In genomic region chr1:201914456-201915235, GRCh38 we compare ENCODE assay signal across 17 cellular contexts. TPM values are rescaled to one million over a fixed set of nuclear protein-coding genes. Genes with fewer than 3 reads are reported as not detected.
DNase-seq lines count a peak whose midpoint lies in the region; ATAC-seq and TF ChIP-seq lines count a peak whose summit lies in the region.
"Had no signal": no experiment of that assay in that cellular context is flagged by ENCODE, and none has a peak within 500 bp of the region (broad histone marks: within the 10 kb centered on the region; RNA-seq: fewer than 3 reads in every experiment).

No MANE protein-coding gene starts in this region.

- no peak for ATAC-seq in left lobe of liver
- ATAC-seq in naive thymus-derived CD4-positive, alpha-beta T cell, result no peak
- ATAC-seq: PC-3 had no signal

- H2AK5ac ChIP-seq in neuronal stem cell (ENCODE audit: low read depth, low read length), result no peak overlapping the region

- no peaks in the 10 kb centered on the region for H3K4me1 Mint-ChIP-seq in naive thymus-derived CD4-positive, alpha-beta T cell
- H3K4me1 Mint-ChIP-seq: activated naive CD4-positive, alpha-beta T cell treated with anti-CD3 and anti-CD28 coated beads, Interleukin-2, amount 10 ng/mL, durations not matched to agents 7 days and 5 days had no signal

- H3K4me3 Mint-ChIP-seq in naive thymus-derived CD4-positive, alpha-beta T cell, result no peak overlapping the region
- H3K4me3 Mint-ChIP-seq: activated CD4-positive, alpha-beta memory T cell treated with anti-CD3 and anti-CD28 coated beads for 36 hours; activated naive CD4-positive, alpha-beta T cell treated with anti-CD3 and anti-CD28 coated beads, Interleukin-2, amount 10 ng/mL, durations not matched to agents 7 days and 5 days; brain; CD8-positive, alpha-beta memory T cell; type B pancreatic cell had no signal

- H3K27me3 ChIP-seq in neuronal stem cell (ENCODE audit: control insufficient read depth in 3 of 3, insufficient read depth in 3 of 3, low read depth in 1 of 3, low read length in 3 of 3), result peaks cover 0 to 52% (median 4%) of the 10 kb centered on the region in 3 experiments
- no peaks in the 10 kb centered on the region for H3K27me3 ChIP-seq in testis
- no peaks in the 10 kb centered on the region for H3K27me3 ChIP-seq in naive thymus-derived CD4-positive, alpha-beta T cell (ENCODE audit: control insufficient read depth in 2 of 2, insufficient read depth in 2 of 2, low read length in 2 of 2)

- CTCF ChIA-PET in HEK293 (lab: Yijun Ruan, JAX), result interaction anchor here (0.6 to 4.6 kb wide), 2 partner anchors 19 kb away, joined by 3 to 24 read pairs; no protein-coding TSS in a partner anchor
- CTCF ChIA-PET in naive thymus-derived CD4-positive, alpha-beta T cell (lab: Charles Lee), result no interaction called here

- H3K9ac ChIP-seq in neuronal stem cell (ENCODE audit: low read depth, low read length, poor library complexity), result no peak overlapping the region

- H2BK15ac ChIP-seq in neuronal stem cell (ENCODE audit: low read length), result no peak overlapping the region

- peaks cover 0 to 22% (median 15%) of the 10 kb centered on the region in 5 donors for H3K27me3 Mint-ChIP-seq in naive thymus-derived CD4-positive, alpha-beta T cell

- no peak overlapping the region for H3K4ac ChIP-seq in neuronal stem cell (ENCODE audit: low read length)

- H2BK12ac ChIP-seq in neuronal stem cell (ENCODE audit: low read length), result no peak overlapping the region

- H3K23ac ChIP-seq in neuronal stem cell (ENCODE audit: low read depth, low read length, poor library complexity), result no peak overlapping the region

- no CpG with 5 or more reads among the region's 14 CpGs for WGBS in neuronal stem cell (ENCODE audit: extremely low coverage in 2 of 2, insufficient read length in 2 of 2, insufficient replicate concordance in 1 of 2), 2 donors
- WGBS in testis, 2 donors, result 76 to 82% methylated on average over 14 of the region's 14 CpGs

- intact Hi-C loops in testis (cut with DNase I; ENCODE audit: low total_unique reads), result no loop called here
- intact Hi-C loops in naive thymus-derived CD4-positive, alpha-beta T cell (cut with micrococcal nuclease), result no loop called here

- no peaks in the 10 kb centered on the region for H3K79me1 ChIP-seq in neuronal stem cell (ENCODE audit: low read depth, low read length)

- no peaks in the 10 kb centered on the region for H3K9me3 ChIP-seq in HEK293 (ENCODE audit: control insufficient read depth, insufficient read depth, low read depth, low read length)
- no peaks in the 10 kb centered on the region for H3K9me3 ChIP-seq in neuronal stem cell (replicated peaks in 1 of 2; ENCODE audit: control insufficient read depth in 2 of 2, insufficient read depth in 1 of 2, low read depth in 1 of 2, low read length in 2 of 2)
- H3K9me3 ChIP-seq in testis, result no peaks in the 10 kb centered on the region
- H3K9me3 ChIP-seq in naive thymus-derived CD4-positive, alpha-beta T cell (ENCODE audit: control insufficient read depth in 2 of 3, low read length in 3 of 3), result no peaks in the 10 kb centered on the region

- POLR2A ChIA-PET in HEK293 (lab: Yijun Ruan, JAX), result no interaction called here
- POLR2A ChIA-PET in naive thymus-derived CD4-positive, alpha-beta T cell (lab: Charles Lee), result no interaction called here

- peak overlapping the region; percentile 34 for H4K91ac ChIP-seq in neuronal stem cell (ENCODE audit: low read depth, low read length, poor library complexity)

- H2BK5ac ChIP-seq in neuronal stem cell (ENCODE audit: low read length), result no peak overlapping the region

- no peaks in the 10 kb centered on the region for H3K36me3 Mint-ChIP-seq in naive thymus-derived CD4-positive, alpha-beta T cell
- H3K36me3 Mint-ChIP-seq: activated CD4-positive, alpha-beta memory T cell treated with anti-CD3 and anti-CD28 coated beads for 36 hours; activated naive CD4-positive, alpha-beta T cell treated with anti-CD3 and anti-CD28 coated beads, Interleukin-2, amount 10 ng/mL, durations not matched to agents 7 days and 5 days; brain; CD8-positive, alpha-beta memory T cell; type B pancreatic cell had no signal

- no peak overlapping the region for H2BK120ac ChIP-seq in neuronal stem cell (ENCODE audit: low read depth, low read length)

- no peaks in the 10 kb centered on the region for H3K9me3 Mint-ChIP-seq in naive thymus-derived CD4-positive, alpha-beta T cell
- H3K9me3 Mint-ChIP-seq: activated CD4-positive, alpha-beta memory T cell treated with anti-CD3 and anti-CD28 coated beads for 36 hours; activated naive CD4-positive, alpha-beta T cell treated with anti-CD3 and anti-CD28 coated beads, Interleukin-2, amount 10 ng/mL, durations not matched to agents 7 days and 5 days; CD8-positive, alpha-beta memory T cell; type B pancreatic cell had no signal

- no peak overlapping the region for H3K4me2 ChIP-seq in neuronal stem cell (ENCODE audit: insufficient read depth, low read length, poor library complexity, severe bottlenecking)

- TF ChIP-seq POLR2A in testis (IDR thresholded peaks at IDR 0.05), result no peak

- no peak overlapping the region for H3K27ac ChIP-seq in HEK293 (ENCODE audit: extremely low read depth, low read depth, low read length)
- H3K27ac ChIP-seq in coronary artery, result peak overlapping the region; percentile 88 to 97
- H3K27ac ChIP-seq in neuronal stem cell (replicated peaks; ENCODE audit: low read length), result no peak overlapping the region
- H3K27ac ChIP-seq in testis, result peak overlapping the region; percentile 27 to 45
- H3K27ac ChIP-seq in naive thymus-derived CD4-positive, alpha-beta T cell (ENCODE audit: low read depth, low read length), result no peak overlapping the region

- H3K36me3 ChIP-seq in HEK293 (ENCODE audit: control insufficient read depth in 2 of 2, insufficient read depth in 1 of 2, low read length in 2 of 2) (no peaks in the 10 kb centered on the region), neuronal stem cell (replicated peaks in 1 of 2; ENCODE audit: control insufficient read depth in 2 of 2, insufficient read depth in 2 of 2, low read length in 2 of 2) (no peaks in the 10 kb centered on the region), testis (ENCODE audit: low read depth, missing control alignments) (no peaks in the 10 kb centered on the region)
- H3K36me3 ChIP-seq in naive thymus-derived CD4-positive, alpha-beta T cell (ENCODE audit: control insufficient read depth in 2 of 3, insufficient read depth in 3 of 3, low read length in 3 of 3), result no peaks in the 10 kb centered on the region

- H3K14ac ChIP-seq in neuronal stem cell (ENCODE audit: low read length), result no peak overlapping the region

- TF ChIP-seq CTCF in HEK293 (tag by site-specific recombination; IDR thresholded peaks at IDR 0.05), result no peak
- TF ChIP-seq CTCF in coronary artery (IDR thresholded peaks at IDR 0.05), result no peak
- TF ChIP-seq CTCF in testis (IDR thresholded peaks at IDR 0.05), result no peak

- no peak overlapping the region for H3K18ac ChIP-seq in neuronal stem cell (ENCODE audit: low read length)

- DNase-seq in coronary artery (ENCODE audit: low spot score) (no peak), neuronal stem cell (ENCODE audit: low spot score) (no peak), testis (no peak), left lobe of liver (ENCODE audit: low spot score) (no peak)
- no peak for DNase-seq in NK-92 treated with Interleukin-12 subunit alpha and Interleukin-12 subunit beta, amount 100 ng/mL, for 24 hours (lab: John Stamatoyannopoulos, UW)
- DNase-seq in naive thymus-derived CD4-positive, alpha-beta T cell, result no peak
- DNase-seq: activated CD4-positive, alpha-beta memory T cell treated with anti-CD3 and anti-CD28 coated beads for 36 hours; activated naive CD4-positive, alpha-beta T cell treated with anti-CD3 and anti-CD28 coated beads, Interleukin-2, amount 10 ng/mL, durations not matched to agents 7 days and 5 days; activated T-cell treated with anti-CD3 and anti-CD28 coated beads, Interleukin-2, amount 50 U/mL, for 1 hour; CD8-positive, alpha-beta memory T cell; NCI-H1930; NCI-H510A treated with DMSO at 0.1 percent for 48 hours; PC-3 had no signal

- H2AFZ ChIP-seq in neuronal stem cell (ENCODE audit: low read length), result no peak overlapping the region

- no peak overlapping the region for H3K27ac Mint-ChIP-seq in naive thymus-derived CD4-positive, alpha-beta T cell
- H3K27ac Mint-ChIP-seq: activated CD4-positive, alpha-beta memory T cell treated with anti-CD3 and anti-CD28 coated beads for 36 hours; activated naive CD4-positive, alpha-beta T cell treated with anti-CD3 and anti-CD28 coated beads, Interleukin-2, amount 10 ng/mL, durations not matched to agents 7 days and 5 days; type B pancreatic cell had no signal

- peak overlapping the region; percentile 70 for H4K8ac ChIP-seq in neuronal stem cell (ENCODE audit: low read depth, low read length)

- H3K4me1 ChIP-seq in HEK293 (ENCODE audit: control insufficient read depth, insufficient read depth, low read length), result no peaks in the 10 kb centered on the region
- peaks cover 0 to 7% of the 10 kb centered on the region in 2 donors for H3K4me1 ChIP-seq in neuronal stem cell (ENCODE audit: control insufficient read depth in 2 of 2, insufficient read depth in 1 of 2, low read depth in 1 of 2, low read length in 2 of 2)
- peaks cover 68% of the 10 kb centered on the region for H3K4me1 ChIP-seq in testis
- no peaks in the 10 kb centered on the region for H3K4me1 ChIP-seq in naive thymus-derived CD4-positive, alpha-beta T cell (ENCODE audit: control insufficient read depth in 2 of 2, insufficient read depth in 2 of 2, low read length in 2 of 2)

- H3K4me3 ChIP-seq in HEK293 (ENCODE audit: low read depth, low read length) (no peak overlapping the region), coronary artery (peak overlapping the region; percentile 45), neuronal stem cell (ENCODE audit: low read length in 2 of 2) (no peak overlapping the region), testis (no peak overlapping the region)
- no peak overlapping the region for H3K4me3 ChIP-seq in naive thymus-derived CD4-positive, alpha-beta T cell (ENCODE audit: low read length)

RNA-seq across cellular contexts. Expression of gene SHISA4, which starts 25.9 kb away (rescaled TPM):
- 10.6 TPM for polyA plus RNA-seq in neuronal stem cell (2013, experiment 1 of 2)
- 11.6 TPM for polyA plus RNA-seq in neuronal stem cell (2013, experiment 2 of 2)
- total RNA-seq in testis (10 to 100 TPM; 45.5 to 48.0 TPM), left lobe of liver (4.4 TPM)
- 32.6 TPM for polyA plus RNA-seq in testis (ENCODE audit: insufficient read depth, low read depth, low replicate concordance)
- total RNA-seq in naive thymus-derived CD4-positive, alpha-beta T cell, result 1 to 10 TPM in 2 of 5 experiments, under 1 TPM in 3; 0.30 to 1.4 (median 0.66) TPM
- polyA plus RNA-seq in naive thymus-derived CD4-positive, alpha-beta T cell, result not detected

RNA-seq across cellular contexts. Expression of gene LMOD1, which starts 31.7 kb away (rescaled TPM):
- 1.2 TPM for polyA plus RNA-seq in neuronal stem cell (2013, experiment 1 of 2)
- polyA plus RNA-seq in neuronal stem cell (2013, experiment 2 of 2), result 1.2 TPM
- total RNA-seq in testis (10 to 100 TPM; 31.4 to 46.3 TPM), left lobe of liver (1.0 TPM)
- 39.4 TPM for polyA plus RNA-seq in testis (ENCODE audit: insufficient read depth, low read depth, low replicate concordance)
- not detected for total RNA-seq in naive thymus-derived CD4-positive, alpha-beta T cell
- polyA plus RNA-seq in naive thymus-derived CD4-positive, alpha-beta T cell, result not detected
- total RNA-seq: activated CD4-positive, alpha-beta memory T cell treated with anti-CD3 and anti-CD28 coated beads for 36 hours; CD8-positive, alpha-beta memory T cell; T-helper 1 cell treated with Interleukin-12 subunit alpha and Interleukin-12 subunit beta and Interleukin-4 antibody, amounts not matched to agents 30 ng/mL and 1 ng/mL, for 36 hours had no signal
- polyA plus RNA-seq: CD8-positive, alpha-beta memory T cell had no signal

RNA-seq across cellular contexts. Expression of gene TIMM17A, which starts 40.7 kb away (rescaled TPM):
- 29.4 TPM for polyA plus RNA-seq in neuronal stem cell (2013, experiment 1 of 2)
- polyA plus RNA-seq in neuronal stem cell (2013, experiment 2 of 2), result 29.5 TPM
- total RNA-seq in testis (10 to 100 TPM; 22.7 to 24.7 TPM), left lobe of liver (42.0 TPM)
- 42.5 TPM for polyA plus RNA-seq in testis (ENCODE audit: insufficient read depth, low read depth, low replicate concordance)
- 10 to 100 TPM; 27.1 to 58.4 (median 43.1) TPM for total RNA-seq in naive thymus-derived CD4-positive, alpha-beta T cell
- 10 to 100 TPM; 20.6 to 25.5 TPM for polyA plus RNA-seq in naive thymus-derived CD4-positive, alpha-beta T cell

Comparison
In these comparisons a context has a peak if more than half of its experiments do, and no peak if none do; other contexts are left out.
1. H3K27ac ChIP-seq: peak in coronary artery (2 of 2) and testis (2 of 2); none in HEK293 (single experiment), neuronal stem cell (single experiment) and naive thymus-derived CD4-positive, alpha-beta T cell (single experiment).
2. RNA of gene LMOD1, which starts 31.7 kb away (total RNA-seq): 31.4 to 46.3 TPM in testis; 1.0 TPM in left lobe of liver (single experiment) and not detected in naive thymus-derived CD4-positive, alpha-beta T cell; every median in the first group is over 10 times any median in the second.